In genomic region chr7:6446977-6447588, GRCh38 we compare ENCODE assay signal across 8 cellular contexts. TPM values are rescaled to one million over a fixed set of nuclear protein-coding genes. Genes with fewer than 3 reads are reported as not detected.
DNase-seq lines count a peak whose midpoint lies in the region; ATAC-seq and TF ChIP-seq lines count a peak whose summit lies in the region.

No MANE protein-coding gene starts in this region.

- H3K4me1 Mint-ChIP-seq in effector memory CD8-positive, alpha-beta T cell (ENCODE audit: low read depth in 2 of 2): peaks cover 13 to 21% of the 10 kb centered on the region in 2 donors

- peaks cover 24% of the 10 kb centered on the region for H3K36me3 ChIP-seq in BE2C
- H3K36me3 ChIP-seq in stomach: peaks cover 16 to 36% (median 36%) of the 10 kb centered on the region in 4 donors

- DNase-seq in BE2C: peak; percentile 80
- DNase-seq in NCI-H226: peak; percentile 97
- peak; percentile 16 for DNase-seq in activated CD4-positive, alpha-beta T cell treated with anti-CD3 and anti-CD28 coated beads, Interleukin-2, amount 50 U/mL, for 1 hour
- DNase-seq in effector memory CD8-positive, alpha-beta T cell: peak in 2 of 3 experiments; percentile 12 to 30
- DNase-seq in medulla oblongata (ENCODE audit: extremely low spot score): peak; percentile 68
- peak; percentile 87 for DNase-seq in stomach

- intact Hi-C loops in stomach (cut with DNase I; ENCODE audit: low total_unique reads): no loop called here

- H3K9me3 Mint-ChIP-seq in effector memory CD8-positive, alpha-beta T cell: no peaks in the 10 kb centered on the region

- peak overlapping the region; percentile 95 to 96 for H3K4me3 Mint-ChIP-seq in effector memory CD8-positive, alpha-beta T cell

- no peaks in the 10 kb centered on the region for H3K27me3 ChIP-seq in BE2C
- no peaks in the 10 kb centered on the region for H3K27me3 ChIP-seq in stomach

- H3K9me3 ChIP-seq in BE2C: no peaks in the 10 kb centered on the region
- no peaks in the 10 kb centered on the region for H3K9me3 ChIP-seq in stomach

- WGBS in stomach, 5 donors: 3 to 5% (median 4%) methylated on average over 18 to 25 of the region's 25 CpGs

- TF ChIP-seq EP300 in stomach (IDR thresholded peaks at IDR 0.05): no peak

- no peaks in the 10 kb centered on the region for H3K27me3 Mint-ChIP-seq in effector memory CD8-positive, alpha-beta T cell

- TF ChIP-seq CTCF in BE2C (IDR thresholded peaks at IDR 0.05; ENCODE audit: low read depth, low read length): no peak
- no peak for TF ChIP-seq CTCF in stomach (IDR thresholded peaks at IDR 0.05)

- no peaks in the 10 kb centered on the region for H3K4me1 ChIP-seq in BE2C
- peaks cover 6 to 58% (median 24%) of the 10 kb centered on the region in 4 donors for H3K4me1 ChIP-seq in stomach

- H3K27ac Mint-ChIP-seq in effector memory CD8-positive, alpha-beta T cell: peak overlapping the region; percentile 96 to 98

- ATAC-seq in GM19023 (IDR thresholded peaks at IDR 0.05; ENCODE audit: unreplicated experiment) (peak; percentile 27), HG03354 (IDR thresholded peaks at IDR 0.05; ENCODE audit: poor library complexity, severe bottlenecking, unreplicated experiment) (peak; percentile 36)
- peak; percentile 11 for ATAC-seq in effector memory CD8-positive, alpha-beta T cell (replicated peaks)

- TF ChIP-seq POLR2A in stomach (IDR thresholded peaks at IDR 0.05): no peak

- H3K36me3 Mint-ChIP-seq in effector memory CD8-positive, alpha-beta T cell (ENCODE audit: insufficient read depth): peaks cover 54% of the 10 kb centered on the region

- H3K4me3 ChIP-seq in BE2C (ENCODE audit: low read depth, low read length) (peak overlapping the region; percentile 98), stomach (peak overlapping the region; percentile 94 to 98 (median 96))

- H3K27ac ChIP-seq in stomach: peak overlapping the region; percentile 90 to 97 (median 94)

RNA-seq across cellular contexts. Expression of gene DAGLB, which starts 0.7 kb away (rescaled TPM):
- polyA plus RNA-seq in BE2C (2012; ENCODE audit: insufficient read depth, insufficient read length, low read depth): 24.4 TPM
- total RNA-seq in stomach: 10 to 100 TPM in 4 of 5 donors, 1 to 10 TPM in 1; 5.8 to 23.7 (median 15.4) TPM
- polyA plus RNA-seq in stomach: 1 to 10 TPM; 4.7 to 6.6 (median 5.0) TPM

RNA-seq across cellular contexts. Expression of gene KDELR2, which starts 36.9 kb away (rescaled TPM):
- 132 TPM for polyA plus RNA-seq in BE2C (2012; ENCODE audit: insufficient read depth, insufficient read length, low read depth)
- 100 to 1,000 TPM in 3 of 5 donors, 10 to 100 TPM in 2; 30.9 to 265 (median 117) TPM for total RNA-seq in stomach
- 10 to 100 TPM; 53.2 to 73.2 (median 72.2) TPM for polyA plus RNA-seq in stomach

Comparison
In these comparisons a context has a peak if more than half of its experiments do, and no peak if none do; other contexts are left out.
1. Peak in every context shown above with its lines: DNase-seq, ATAC-seq, H3K4me3 ChIP-seq and H3K27ac ChIP-seq.
2. DNase-seq: peak in every context shown above with its lines; median percentile 97 in NCI-H226; 87 in stomach; 80 in BE2C; 68 in medulla oblongata; 21 in effector memory CD8-positive, alpha-beta T cell; 16 in activated CD4-positive, alpha-beta T cell treated with anti-CD3 and anti-CD28 coated beads, Interleukin-2, amount 50 U/mL, for 1 hour.